8 cellular contexts compared by ENCODE assay signal in the genomic region with DNA sequence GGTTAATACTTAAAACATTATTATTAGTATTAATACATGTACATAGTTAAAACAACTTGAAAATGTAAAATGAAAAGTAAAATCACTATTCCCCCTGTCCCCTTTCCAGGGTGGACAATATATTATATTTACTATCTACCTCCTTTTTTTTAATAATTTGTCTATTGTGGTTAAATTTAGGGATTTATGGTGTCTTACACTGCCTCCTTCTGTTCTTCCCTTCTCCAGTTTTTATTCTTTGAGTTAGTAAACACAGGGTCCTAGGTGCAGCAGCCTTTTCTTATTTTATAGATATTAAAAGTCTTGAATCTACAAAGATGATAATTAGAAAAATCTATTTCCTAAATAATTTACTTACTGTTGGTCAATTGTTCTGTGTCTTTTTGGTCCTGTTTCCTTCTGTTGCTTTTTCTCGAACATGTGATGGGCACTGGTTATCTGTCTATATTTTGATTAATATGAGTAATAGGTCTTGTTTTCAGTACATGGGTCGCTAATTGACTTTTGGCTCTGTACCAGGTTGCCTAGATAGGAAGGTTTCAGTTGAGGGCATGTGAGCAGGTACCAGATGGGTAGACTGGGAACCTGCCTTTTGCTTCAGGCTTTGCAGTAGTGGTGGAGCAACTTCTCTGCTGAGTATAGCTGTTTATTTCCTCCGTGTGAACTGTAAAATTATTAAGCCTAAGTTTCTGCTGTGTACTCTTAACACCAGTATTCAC. TPM values are rescaled to one million over a fixed set of nuclear protein-coding genes. Genes with fewer than 3 reads are reported as not detected.
DNase-seq lines count a peak whose midpoint lies in the region; ATAC-seq and TF ChIP-seq lines count a peak whose summit lies in the region.

No MANE protein-coding gene starts in this region.

- intact Hi-C loops in right cardiac atrium (cut with DNase I): no loop called here

- H3K4me3 ChIP-seq in CD8-positive, alpha-beta memory T cell (ENCODE audit: low read length): peak overlapping the region; percentile 93
- H3K4me3 ChIP-seq in WERI-Rb-1 (ENCODE audit: low read depth, low read length): peak overlapping the region; percentile 95
- peak overlapping the region; percentile 55 for H3K4me3 ChIP-seq in right cardiac atrium (ENCODE audit: low read length)
- H3K4me3 ChIP-seq in skin epidermis: peak overlapping the region; percentile 54 to 82 (median 72)

- CTCF ChIA-PET in CD8-positive, alpha-beta memory T cell (lab: Charles Lee): interaction anchor here (1.2 to 3.5 kb wide), 3 partner anchors 32 to 48 kb away, joined by 3 to 16 read pairs (median 9); a partner anchor contains a TSS

- no peak for DNase-seq in CD8-positive, alpha-beta memory T cell
- DNase-seq in HT-29 (ENCODE audit: low spot score) (peak; percentile 21), WERI-Rb-1 (no peak), right cardiac atrium (no peak), NCI-H226 (no peak), COLO829 (ENCODE audit: low spot score) (no peak), cerebellar nuclear complex (lab: John Stamatoyannopoulos, UW) (no peak)

- peak overlapping the region; percentile 29 to 100 (median 88) for H3K27ac Mint-ChIP-seq in CD8-positive, alpha-beta memory T cell

- peaks cover 0 to 4% of the 10 kb centered on the region in 2 donors for H3K27me3 Mint-ChIP-seq in CD8-positive, alpha-beta memory T cell

- peaks cover 0 to 14% (median 0%) of the 10 kb centered on the region in 3 donors for H3K36me3 Mint-ChIP-seq in CD8-positive, alpha-beta memory T cell

- peaks cover 41 to 59% (median 55%) of the 10 kb centered on the region in 3 donors for H3K4me1 Mint-ChIP-seq in CD8-positive, alpha-beta memory T cell

- POLR2A ChIA-PET in CD8-positive, alpha-beta memory T cell (lab: Charles Lee): interaction anchor here (0.6 to 2.9 kb wide), 2 partner anchors 14 to 32 kb away, joined by 3 to 38 read pairs; a partner anchor contains a TSS

- peak overlapping the region; percentile 97 to 100 (median 99) for H3K4me3 Mint-ChIP-seq in CD8-positive, alpha-beta memory T cell

- WGBS in right cardiac atrium: 13% methylated on average over 3 of the region's 3 CpGs

- H3K9me3 ChIP-seq in CD8-positive, alpha-beta memory T cell (ENCODE audit: low read length): no peaks in the 10 kb centered on the region
- H3K9me3 ChIP-seq in WERI-Rb-1 (ENCODE audit: severe bottlenecking) (peaks cover 2% of the 10 kb centered on the region), right cardiac atrium (ENCODE audit: control insufficient read depth, low read length) (no peaks in the 10 kb centered on the region)

- H3K36me3 ChIP-seq in CD8-positive, alpha-beta memory T cell (ENCODE audit: insufficient read depth, low read length): no peaks in the 10 kb centered on the region
- H3K36me3 ChIP-seq in WERI-Rb-1: no peaks in the 10 kb centered on the region; the same call in 1 of the 2 replicates

- no peaks in the 10 kb centered on the region for H3K9me3 Mint-ChIP-seq in CD8-positive, alpha-beta memory T cell

- H3K27me3 ChIP-seq in CD8-positive, alpha-beta memory T cell (ENCODE audit: insufficient read depth, low read length, poor library complexity, severe bottlenecking): no peaks in the 10 kb centered on the region
- H3K27me3 ChIP-seq in WERI-Rb-1 (ENCODE audit: insufficient read depth, low read depth, severe bottlenecking): no peaks in the 10 kb centered on the region
- no peaks in the 10 kb centered on the region for H3K27me3 ChIP-seq in right cardiac atrium (ENCODE audit: control insufficient read depth, insufficient read depth)

- no peak for TF ChIP-seq CTCF in WERI-Rb-1 (IDR thresholded peaks at IDR 0.05; ENCODE audit: low read depth, low read length)

- no peak for ATAC-seq in right cardiac atrium

- no peak overlapping the region for H3K27ac ChIP-seq in CD8-positive, alpha-beta memory T cell (ENCODE audit: low read depth, low read length)
- H3K27ac ChIP-seq in WERI-Rb-1 (peak overlapping the region; percentile 83), right cardiac atrium (ENCODE audit: low read length) (no peak overlapping the region), skin epidermis (peak overlapping the region in 17 of 21 experiments; percentile 80 to 98 (median 90))

- H3K4me1 ChIP-seq in CD8-positive, alpha-beta memory T cell (ENCODE audit: insufficient read depth, low read length): peaks cover 31% of the 10 kb centered on the region
- H3K4me1 ChIP-seq in right cardiac atrium (ENCODE audit: control insufficient read depth, insufficient read depth, low read length): peaks cover 2% of the 10 kb centered on the region

RNA-seq across cellular contexts. Expression of a gene that starts 1.1 kb away (rescaled TPM):
- total RNA-seq in CD8-positive, alpha-beta memory T cell: 10 to 100 TPM; 16.0 to 18.1 TPM
- polyA plus RNA-seq in CD8-positive, alpha-beta memory T cell: 25.2 TPM
- total RNA-seq in HT-29 (2014; rRNA removed; shearing (Covaris generic)): 9.1 and 19.4 TPM in 2 replicates
- 10 to 100 TPM; 27.1 to 36.5 (median 30.8) TPM for total RNA-seq in right cardiac atrium
- polyA plus RNA-seq in right cardiac atrium: 52.8 TPM

RNA-seq across cellular contexts. Expression of a gene that starts 32.5 kb away (rescaled TPM):
- 10 to 100 TPM; 26.7 to 27.0 TPM for total RNA-seq in CD8-positive, alpha-beta memory T cell
- 89.0 TPM for polyA plus RNA-seq in CD8-positive, alpha-beta memory T cell
- total RNA-seq in HT-29 (2014; rRNA removed; shearing (Covaris generic)): 10.4 and 13.1 TPM in 2 replicates
- 10 to 100 TPM; 16.4 to 22.5 (median 19.0) TPM for total RNA-seq in right cardiac atrium
- 30.0 TPM for polyA plus RNA-seq in right cardiac atrium

Comparison
In these comparisons a context has a peak if more than half of its experiments do, and no peak if none do; other contexts are left out.
1. H3K27ac ChIP-seq: peak in WERI-Rb-1 (single experiment) and skin epidermis (17 of 21); none in CD8-positive, alpha-beta memory T cell (single experiment) and right cardiac atrium (single experiment).
2. Peak in every context shown above with its lines, with median percentiles within 50 percentile points of each other: H3K4me3 ChIP-seq.